In genomic region chr4:168882650-168883233, GRCh38 we compare ENCODE assay signal across 1 cellular context.
TF ChIP-seq lines count a peak whose summit lies in the region.

No MANE protein-coding gene starts in this region.

TF ChIP-seq in IMR-90, 13 proteins besides CTCF, POLR2A, EP300 and RAD21:
- no peak for TF ChIP-seq MAZ (IDR thresholded peaks at IDR 0.05; ENCODE audit: borderline replicate concordance, low read depth, low read length)
- TF ChIP-seq USF2 (IDR thresholded peaks at IDR 0.05; ENCODE audit: low read depth, low read length), result peak; percentile 59; the same call in 1 of the 2 replicates
- TF ChIP-seq CEBPB (IDR thresholded peaks at IDR 0.05; ENCODE audit: low read depth, low read length), result peak; percentile 94
- no peak for TF ChIP-seq MAFK (IDR thresholded peaks at IDR 0.05; ENCODE audit: low read depth, low read length)
- peak; percentile 44 for TF ChIP-seq BHLHE40 (IDR thresholded peaks at IDR 0.05; ENCODE audit: low read depth, low read length)
- TF ChIP-seq MXI1 (IDR thresholded peaks at IDR 0.05; ENCODE audit: borderline replicate concordance, low read depth, low read length), result 0 out of 2 replicates have a peak, but pooled peaks have one; percentile 7
- no peak for TF ChIP-seq ELK1 (IDR thresholded peaks at IDR 0.05; ENCODE audit: borderline replicate concordance, low read depth, low read length)
- TF ChIP-seq CHD1 (IDR thresholded peaks at IDR 0.05; ENCODE audit: low read depth, low read length), result no peak
- TF ChIP-seq RFX5 (IDR thresholded peaks at IDR 0.05; ENCODE audit: low read depth, low read length), result no peak
- TF ChIP-seq FOS (IDR thresholded peaks at IDR 0.05; ENCODE audit: low read depth, low read length), result peak; percentile 36; the same call in 1 of the 2 replicates
- no peak for TF ChIP-seq SMC3 (IDR thresholded peaks at IDR 0.05; ENCODE audit: low read depth, low read length)
- peak; percentile 88 for TF ChIP-seq RCOR1 (IDR thresholded peaks at IDR 0.05; ENCODE audit: insufficient replicate concordance, low read length)
- TF ChIP-seq NFE2L2 (IDR thresholded peaks at IDR 0.05; ENCODE audit: low read depth, low read length), result no peak
